10 cellular contexts compared by ENCODE assay signal in the genomic region with DNA sequence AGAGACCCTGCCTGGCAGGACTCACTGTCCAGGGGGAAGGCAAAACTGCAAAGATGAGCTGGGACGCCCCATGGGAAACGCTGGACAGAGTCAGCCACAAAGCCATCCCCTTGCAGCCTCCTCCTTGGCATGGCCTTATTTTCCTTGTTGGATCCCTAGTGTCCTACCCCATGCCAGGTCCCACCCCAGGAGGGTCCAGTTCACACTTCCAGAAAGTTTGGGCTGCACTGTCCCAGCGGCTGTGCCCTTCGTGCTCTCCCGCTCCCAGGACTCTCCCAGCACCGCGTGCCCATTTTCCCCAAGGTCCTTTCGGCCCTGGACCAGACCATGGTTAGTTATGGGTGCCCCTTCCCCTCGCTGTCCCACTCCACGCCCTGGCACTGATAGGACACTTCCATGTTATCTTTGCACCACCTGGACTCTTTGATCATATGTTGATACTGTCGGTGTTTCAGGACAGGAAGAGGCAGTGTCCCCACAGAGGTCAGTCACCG. TPM values are rescaled to one million over a fixed set of nuclear protein-coding genes. Genes with fewer than 3 reads are reported as not detected.
A peak's percentile ranks its signal among the peaks of the same experiment; 100 is the strongest.
DNase-seq lines count a peak whose midpoint lies in the region; ATAC-seq and TF ChIP-seq lines count a peak whose summit lies in the region.
"Had no signal": no experiment of that assay in that cellular context is flagged by ENCODE, and none has a peak within 500 bp of the region (broad histone marks: within the 10 kb centered on the region; RNA-seq: fewer than 3 reads in every experiment).

No MANE protein-coding gene starts in this region.

- no peak for ATAC-seq in activated CD4-positive, alpha-beta T cell treated with anti-CD3 and anti-CD28 coated beads for 36 hours
- ATAC-seq in PC-3, result no peak
- peak in 1 of 2 donors; percentile 1 for ATAC-seq in stimulated activated naive B cell treated with anti-CD40 and anti-IgM and Interleukin-4, amounts not matched to agents 10 μg/mL and 1 μg/mL and 100 μg/mL, for 72 hours (replicated peaks)
- ATAC-seq in GM18909 (IDR thresholded peaks at IDR 0.05; ENCODE audit: poor library complexity, unreplicated experiment), result no peak

- no peak overlapping the region for H3K27ac ChIP-seq in PC-3 (ENCODE audit: low read length)

- no peak for DNase-seq in activated CD4-positive, alpha-beta T cell treated with anti-CD3 and anti-CD28 coated beads for 36 hours
- DNase-seq in activated CD4-positive, alpha-beta T cell treated with anti-CD3 and anti-CD28 coated beads for 4 hours, result no peak
- DNase-seq in PC-3, result no peak
- peak; percentile 51 to 70 for DNase-seq in erythroblast (lab: John Stamatoyannopoulos, UW)
- peak; percentile 21 for DNase-seq in stimulated activated naive B cell treated with anti-CD40 and anti-IgM and Interleukin-4, amounts not matched to agents 10 μg/mL and 1 μg/mL and 100 μg/mL, for 72 hours
- no peak for DNase-seq in GOT3 (lab: John Stamatoyannopoulos, UW)
- no peak for DNase-seq in SKM-1 (lab: John Stamatoyannopoulos, UW; ENCODE audit: unreplicated experiment)
- DNase-seq: left cardiac atrium had no signal

- 0 out of 2 replicates have a peak, but pooled peaks cover 3% of the 10 kb centered on the region for H3K27me3 ChIP-seq in PC-3 (ENCODE audit: low read length)

- peak overlapping the region; percentile 95 for H3K27ac Mint-ChIP-seq in activated CD4-positive, alpha-beta T cell treated with anti-CD3 and anti-CD28 coated beads for 36 hours
- peak overlapping the region; percentile 98 for H3K27ac Mint-ChIP-seq in stimulated activated naive B cell treated with anti-CD40 and anti-IgM and Interleukin-4, amounts not matched to agents 10 μg/mL and 1 μg/mL and 100 μg/mL, for 72 hours

- TF ChIP-seq POLR2A in erythroblast (IDR thresholded peaks at IDR 0.05; ENCODE audit: low read length), result no peak

- no TSS peak for BruUV-seq in PC-3 (replicated peaks; lab: Mats Ljungman, UMichigan)

- H3K4me3 Mint-ChIP-seq in activated CD4-positive, alpha-beta T cell treated with anti-CD3 and anti-CD28 coated beads for 36 hours, result peak overlapping the region; percentile 81
- peak overlapping the region; percentile 89 to 96 for H3K4me3 Mint-ChIP-seq in stimulated activated naive B cell treated with anti-CD40 and anti-IgM and Interleukin-4, amounts not matched to agents 10 μg/mL and 1 μg/mL and 100 μg/mL, for 72 hours

- H3K9ac ChIP-seq in PC-3 (ENCODE audit: low read length), result no peak overlapping the region

- H3K4me2 ChIP-seq in PC-3 (ENCODE audit: low read length), result 0 out of 2 replicates have a peak overlapping the region, but pooled peaks have one; percentile 78

- no peak for TF ChIP-seq CTCF in PC-3 (conservative IDR thresholded peaks at IDR 0.05; ENCODE audit: low read depth, low read length)

- H3K9me3 ChIP-seq in PC-3 (ENCODE audit: low read length), result no peaks in the 10 kb centered on the region
- H3K9me3 ChIP-seq: HAP-1 had no signal

- H3K9me2 ChIP-seq in PC-3 (replicated peaks; ENCODE audit: low read length), result no peaks in the 10 kb centered on the region

- no peaks in the 10 kb centered on the region for H3K79me2 ChIP-seq in PC-3 (ENCODE audit: low read length)

- no peaks in the 10 kb centered on the region for H3K36me3 Mint-ChIP-seq in activated CD4-positive, alpha-beta T cell treated with anti-CD3 and anti-CD28 coated beads for 36 hours (ENCODE audit: low read depth)
- H3K36me3 Mint-ChIP-seq in stimulated activated naive B cell treated with anti-CD40 and anti-IgM and Interleukin-4, amounts not matched to agents 10 μg/mL and 1 μg/mL and 100 μg/mL, for 72 hours, result peaks cover 11 to 35% of the 10 kb centered on the region in 2 donors

- H3F3A ChIP-seq in PC-3 (ENCODE audit: low read length, unreplicated experiment), result no peaks in the 10 kb centered on the region

- intact Hi-C loops in activated CD4-positive, alpha-beta T cell treated with anti-CD3 and anti-CD28 coated beads for 36 hours (cut with DNase I, micrococcal nuclease), result loop anchor here (2.0 to 10.0 kb wide), 7 partner anchors 51 to 726 kb away; partner anchors contain the start of genes CEP19 (in 2 of the 2), PIGX (in 2 of the 2), NCBP2 (in 1 of the 2) and RNF168 (in 1 of the 2)
- intact Hi-C loops in PC-3 (cut with micrococcal nuclease), result no loop called here

- no peaks in the 10 kb centered on the region for H3K27me3 Mint-ChIP-seq in activated CD4-positive, alpha-beta T cell treated with anti-CD3 and anti-CD28 coated beads for 36 hours
- no peaks in the 10 kb centered on the region for H3K27me3 Mint-ChIP-seq in stimulated activated naive B cell treated with anti-CD40 and anti-IgM and Interleukin-4, amounts not matched to agents 10 μg/mL and 1 μg/mL and 100 μg/mL, for 72 hours

- H3K4me1 Mint-ChIP-seq in activated CD4-positive, alpha-beta T cell treated with anti-CD3 and anti-CD28 coated beads for 36 hours, result peaks cover 57% of the 10 kb centered on the region
- peaks cover 48 to 86% of the 10 kb centered on the region in 2 donors for H3K4me1 Mint-ChIP-seq in stimulated activated naive B cell treated with anti-CD40 and anti-IgM and Interleukin-4, amounts not matched to agents 10 μg/mL and 1 μg/mL and 100 μg/mL, for 72 hours

- POLR2A ChIA-PET in activated CD4-positive, alpha-beta T cell treated with anti-CD3 and anti-CD28 coated beads for 36 hours (lab: Charles Lee), result no interaction called here
- POLR2A ChIA-PET in PC-3 (lab: Charles Lee; ENCODE audit: unreplicated experiment), result no interaction called here

- no peaks in the 10 kb centered on the region for H3K36me3 ChIP-seq in PC-3 (ENCODE audit: low read depth, low read length)
- H3K36me3 ChIP-seq: HAP-1 had no signal

- H3K4me3 ChIP-seq in PC-3 (ENCODE audit: low read length), result no peak overlapping the region

- peaks cover 15% of the 10 kb centered on the region; the same call in 1 of the 2 replicates for H3K4me1 ChIP-seq in PC-3 (ENCODE audit: insufficient read depth, low read length)

- CTCF ChIA-PET in activated CD4-positive, alpha-beta T cell treated with anti-CD3 and anti-CD28 coated beads for 36 hours (lab: Charles Lee), result interaction anchor here (0.5 to 1.7 kb wide), 5 partner anchors 9 to 99 kb away, joined by 3 to 5 read pairs (median 3); no protein-coding TSS in a partner anchor
- CTCF ChIA-PET in PC-3 (lab: Charles Lee), result no interaction called here

- no peaks in the 10 kb centered on the region for H4K20me1 ChIP-seq in PC-3 (ENCODE audit: low read length)

- no peak overlapping the region for H2AFZ ChIP-seq in PC-3 (ENCODE audit: low read length)

- no peaks in the 10 kb centered on the region for H3K9me3 Mint-ChIP-seq in activated CD4-positive, alpha-beta T cell treated with anti-CD3 and anti-CD28 coated beads for 36 hours (ENCODE audit: low read depth)
- H3K9me3 Mint-ChIP-seq in stimulated activated naive B cell treated with anti-CD40 and anti-IgM and Interleukin-4, amounts not matched to agents 10 μg/mL and 1 μg/mL and 100 μg/mL, for 72 hours, result peaks cover 0 to 4% of the 10 kb centered on the region in 2 donors

RNA-seq across cellular contexts. Expression of gene NRROS, which starts 5.8 kb away (rescaled TPM):
- 10 to 100 TPM; 19.6 to 19.7 TPM for total RNA-seq in activated CD4-positive, alpha-beta T cell treated with anti-CD3 and anti-CD28 coated beads for 36 hours
- total RNA-seq in PC-3 (2014; rRNA removed), result 0.07 and 0.29 TPM in 2 replicates

Comparison
In these comparisons a context has a peak if more than half of its experiments do, and no peak if none do; other contexts are left out.
1. DNase-seq: peak in erythroblast (2 of 2) and stimulated activated naive B cell treated with anti-CD40 and anti-IgM and Interleukin-4, amounts not matched to agents 10 μg/mL and 1 μg/mL and 100 μg/mL, for 72 hours (single experiment); none in activated CD4-positive, alpha-beta T cell treated with anti-CD3 and anti-CD28 coated beads for 36 hours (single experiment), activated CD4-positive, alpha-beta T cell treated with anti-CD3 and anti-CD28 coated beads for 4 hours (0 of 2), PC-3 (single experiment), GOT3 (single experiment) and SKM-1 (single experiment).
2. RNA of gene NRROS, which starts 5.8 kb away (total RNA-seq): 19.6 to 19.7 TPM in activated CD4-positive, alpha-beta T cell treated with anti-CD3 and anti-CD28 coated beads for 36 hours; 0.07 to 0.29 TPM in PC-3; every median in the first group is over 10 times any median in the second.